ENCODE assay signal across 8 cellular contexts in genomic region chr19:17488593-17489391, GRCh38. TPM values are rescaled to one million over a fixed set of nuclear protein-coding genes. Genes with fewer than 3 reads are reported as not detected.
DNase-seq lines count a peak whose midpoint lies in the region; ATAC-seq and TF ChIP-seq lines count a peak whose summit lies in the region.

No MANE protein-coding gene starts in this region.

- H3K4me1 Mint-ChIP-seq in CD4-positive, alpha-beta T cell (ENCODE audit: low read depth) = peaks cover 11% of the 10 kb centered on the region
- H3K4me1 Mint-ChIP-seq in activated B cell treated with CpG ODN at 0.5 μM for 24 hours = peaks cover 13% of the 10 kb centered on the region
- peaks cover 19% of the 10 kb centered on the region for H3K4me1 Mint-ChIP-seq in central memory CD8-positive, alpha-beta T cell

- H3K36me3 Mint-ChIP-seq in CD4-positive, alpha-beta T cell (ENCODE audit: low read depth) = no peaks in the 10 kb centered on the region
- no peaks in the 10 kb centered on the region for H3K36me3 Mint-ChIP-seq in activated B cell treated with CpG ODN at 0.5 μM for 24 hours (ENCODE audit: low read depth)
- H3K36me3 Mint-ChIP-seq in central memory CD8-positive, alpha-beta T cell (ENCODE audit: insufficient read depth) = peaks cover 2% of the 10 kb centered on the region

- CTCF ChIA-PET in CD4-positive, alpha-beta T cell (lab: Charles Lee) = interaction anchor here (0.9 kb wide), 1 partner anchor 22 kb away, joined by 3 read pairs; no protein-coding TSS in a partner anchor
- CTCF ChIA-PET in activated B cell treated with CpG ODN at 0.5 μM for 24 hours (lab: Charles Lee) = interaction anchor here (2.0 kb wide), 1 partner anchor 8 kb away, joined by 5 read pairs; no protein-coding TSS in a partner anchor

- H3K9ac ChIP-seq in HUES6 (ENCODE audit: low read length) = no peak overlapping the region

- DNase-seq in CD4-positive, alpha-beta T cell = peak in 9 of 10 experiments; percentile 45 to 73 (median 66)
- DNase-seq in activated B cell treated with CpG ODN at 0.5 μM for 24 hours (peak; percentile 44), DMS153 treated with DMSO at 0.1 percent for 48 hours (lab: John Stamatoyannopoulos, UW; ENCODE audit: unreplicated experiment) (no peak), inferior parietal cortex (ENCODE audit: extremely low spot score) (no peak)
- peak; percentile 25 to 44 for DNase-seq in central memory CD8-positive, alpha-beta T cell (ENCODE audit: low spot score in 2 of 2)
- DNase-seq in stimulated activated naive CD4-positive, alpha-beta T cell (lab: John Stamatoyannopoulos, UW) = peak; percentile 45 to 70 (median 59)

- H3K36me3 ChIP-seq in HUES6 (ENCODE audit: control insufficient read depth, insufficient read depth, low read length) (no peaks in the 10 kb centered on the region), mesodermal cell (ENCODE audit: control insufficient read depth, insufficient read depth, low read length) (no peaks in the 10 kb centered on the region)

- TF ChIP-seq CTCF in CD4-positive, alpha-beta T cell (IDR thresholded peaks at IDR 0.05) = no peak
- TF ChIP-seq CTCF in activated B cell treated with CpG ODN at 0.5 μM for 24 hours (IDR thresholded peaks at IDR 0.05) = no peak

- no peaks in the 10 kb centered on the region for H3K9me3 ChIP-seq in CD4-positive, alpha-beta T cell (ENCODE audit: control insufficient read depth, low read length)
- H3K9me3 ChIP-seq in HUES6 (ENCODE audit: control insufficient read depth, insufficient read depth, low read depth, low read length) = no peaks in the 10 kb centered on the region
- H3K9me3 ChIP-seq in mesodermal cell (ENCODE audit: control insufficient read depth, low read length) = no peaks in the 10 kb centered on the region

- POLR2A ChIA-PET in CD4-positive, alpha-beta T cell (lab: Charles Lee) = no interaction called here
- POLR2A ChIA-PET in activated B cell treated with CpG ODN at 0.5 μM for 24 hours (lab: Charles Lee) = interaction anchor here (0.6 kb wide), 1 partner anchor 196 kb away, joined by 4 read pairs; no protein-coding TSS in a partner anchor

- H3K4me3 Mint-ChIP-seq in CD4-positive, alpha-beta T cell = no peak overlapping the region
- peak overlapping the region; percentile 48 for H3K4me3 Mint-ChIP-seq in activated B cell treated with CpG ODN at 0.5 μM for 24 hours
- H3K4me3 Mint-ChIP-seq in central memory CD8-positive, alpha-beta T cell = peak overlapping the region; percentile 63

- 16 to 33% methylated on average over 10 to 16 of the region's 31 CpGs for WGBS in mesodermal cell (ENCODE audit: insufficient coverage in 2 of 2), 2 experiments

- H3K4me1 ChIP-seq in HUES6 (ENCODE audit: control insufficient read depth, insufficient read depth, low read length) = peaks cover 17% of the 10 kb centered on the region
- H3K4me1 ChIP-seq in mesodermal cell (ENCODE audit: control insufficient read depth, insufficient read depth, low read length, poor library complexity, severe bottlenecking) = peaks cover 10% of the 10 kb centered on the region

- H3K27ac Mint-ChIP-seq in CD4-positive, alpha-beta T cell = no peak overlapping the region
- H3K27ac Mint-ChIP-seq in activated B cell treated with CpG ODN at 0.5 μM for 24 hours = no peak overlapping the region
- H3K27ac Mint-ChIP-seq in central memory CD8-positive, alpha-beta T cell (ENCODE audit: low read depth) = peak overlapping the region; percentile 78

- H3K4me3 ChIP-seq in HUES6 (ENCODE audit: low read depth, low read length) = peak overlapping the region; percentile 71
- H3K4me3 ChIP-seq in mesodermal cell (ENCODE audit: extremely low read depth, insufficient read depth, low read length, poor library complexity, severe bottlenecking) = peak overlapping the region; percentile 16

- intact Hi-C loops in CD4-positive, alpha-beta T cell (cut with DNase I, micrococcal nuclease) = no loop called here
- intact Hi-C loops in activated B cell treated with CpG ODN at 0.5 μM for 24 hours (cut with micrococcal nuclease) = no loop called here

- H3K27me3 ChIP-seq in CD4-positive, alpha-beta T cell (ENCODE audit: control insufficient read depth, insufficient read depth, low read length) = no peaks in the 10 kb centered on the region
- no peaks in the 10 kb centered on the region for H3K27me3 ChIP-seq in HUES6 (ENCODE audit: control insufficient read depth, insufficient read depth, low read length)

- no peaks in the 10 kb centered on the region for H3K27me3 Mint-ChIP-seq in CD4-positive, alpha-beta T cell
- H3K27me3 Mint-ChIP-seq in activated B cell treated with CpG ODN at 0.5 μM for 24 hours = no peaks in the 10 kb centered on the region
- no peaks in the 10 kb centered on the region for H3K27me3 Mint-ChIP-seq in central memory CD8-positive, alpha-beta T cell

- H3K27ac ChIP-seq in CD4-positive, alpha-beta T cell (ENCODE audit: low read depth, low read length) = no peak overlapping the region
- no peak overlapping the region for H3K27ac ChIP-seq in HUES6 (ENCODE audit: low read depth, low read length)
- no peak overlapping the region for H3K27ac ChIP-seq in mesodermal cell (ENCODE audit: low read depth, low read length, severe bottlenecking)

- ATAC-seq in CD4-positive, alpha-beta T cell (ENCODE audit: poor library complexity) = no peak
- ATAC-seq in activated B cell treated with CpG ODN at 0.5 μM for 24 hours (ENCODE audit: low read depth) = peak; percentile 100
- ATAC-seq in central memory CD8-positive, alpha-beta T cell (replicated peaks; ENCODE audit: extremely low read depth, poor library complexity, severe bottlenecking) = peak; percentile 75

- H3K9me3 Mint-ChIP-seq in CD4-positive, alpha-beta T cell = no peaks in the 10 kb centered on the region
- H3K9me3 Mint-ChIP-seq in activated B cell treated with CpG ODN at 0.5 μM for 24 hours = no peaks in the 10 kb centered on the region
- no peaks in the 10 kb centered on the region for H3K9me3 Mint-ChIP-seq in central memory CD8-positive, alpha-beta T cell

RNA-seq across cellular contexts. Expression of gene SLC27A1, which starts 18.5 kb away (rescaled TPM):
- total RNA-seq in CD4-positive, alpha-beta T cell = 1 to 10 TPM; 3.0 TPM
- total RNA-seq in activated B cell treated with CpG ODN at 0.5 μM for 24 hours = 4.3 and 4.6 TPM in 2 replicates
- polyA plus RNA-seq in mesodermal cell (2013, experiment 1 of 2) = 17.0 TPM
- 12.7 TPM for polyA plus RNA-seq in mesodermal cell (2013, experiment 2 of 2)

RNA-seq across cellular contexts. Expression of gene PGLS, which starts 22.7 kb away (rescaled TPM):
- 10 to 100 TPM; 41.5 to 44.6 TPM for total RNA-seq in CD4-positive, alpha-beta T cell
- total RNA-seq in activated B cell treated with CpG ODN at 0.5 μM for 24 hours = 107 and 111 TPM in 2 replicates
- polyA plus RNA-seq in mesodermal cell (2013, experiment 1 of 2) = 84.5 TPM
- polyA plus RNA-seq in mesodermal cell (2013, experiment 2 of 2) = 68.6 TPM

RNA-seq across cellular contexts. Expression of gene NXNL1, which starts 28.1 kb away (rescaled TPM):
- total RNA-seq in CD4-positive, alpha-beta T cell = not detected
- not detected in 2 replicates for total RNA-seq in activated B cell treated with CpG ODN at 0.5 μM for 24 hours
- polyA plus RNA-seq in mesodermal cell (2013, experiment 1 of 2) = not detected
- not detected for polyA plus RNA-seq in mesodermal cell (2013, experiment 2 of 2)

RNA-seq across cellular contexts. Expression of gene TMEM221, which starts 40.3 kb away (rescaled TPM):
- not detected for total RNA-seq in CD4-positive, alpha-beta T cell
- not detected in 2 replicates for total RNA-seq in activated B cell treated with CpG ODN at 0.5 μM for 24 hours
- 1.7 TPM for polyA plus RNA-seq in mesodermal cell (2013, experiment 1 of 2)
- 2.0 TPM for polyA plus RNA-seq in mesodermal cell (2013, experiment 2 of 2)

Comparison
In these comparisons a context has a peak if more than half of its experiments do, and no peak if none do; other contexts are left out.
1. DNase-seq: peak in CD4-positive, alpha-beta T cell (9 of 10), activated B cell treated with CpG ODN at 0.5 μM for 24 hours (single experiment), central memory CD8-positive, alpha-beta T cell (2 of 2) and stimulated activated naive CD4-positive, alpha-beta T cell (6 of 6); none in DMS153 treated with DMSO at 0.1 percent for 48 hours (single experiment) and inferior parietal cortex (single experiment).